Comparison of ENCODE assay signal across 10 cellular contexts in genomic region chr1:220887202-220887867, GRCh38. TPM values are rescaled to one million over a fixed set of nuclear protein-coding genes. Genes with fewer than 3 reads are reported as not detected.
A peak's percentile ranks its signal among the peaks of the same experiment; 100 is the strongest.
DNase-seq lines count a peak whose midpoint lies in the region; ATAC-seq and TF ChIP-seq lines count a peak whose summit lies in the region.
"Had no signal": no experiment of that assay in that cellular context is flagged by ENCODE, and none has a peak within 500 bp of the region (broad histone marks: within the 10 kb centered on the region; RNA-seq: fewer than 3 reads in every experiment).

No MANE protein-coding gene starts in this region.

- WGBS in heart right ventricle, 2 donors = 28 to 45% methylated on average over 36 of the region's 36 CpGs

- peak overlapping the region; percentile 66 for H2AFZ ChIP-seq in osteoblast (ENCODE audit: low read length)

- H3K9me3 ChIP-seq in heart right ventricle = no peaks in the 10 kb centered on the region
- no peaks in the 10 kb centered on the region for H3K9me3 ChIP-seq in osteoblast (ENCODE audit: low read depth, low read length)

- TF ChIP-seq CTCF in heart right ventricle (IDR thresholded peaks at IDR 0.05) (no peak), osteoblast (IDR thresholded peaks at IDR 0.05; ENCODE audit: extremely low read depth, low read depth, low read length) (no peak)

- peaks cover 16 to 76% (median 59%) of the 10 kb centered on the region in 7 donors for H3K27me3 ChIP-seq in heart right ventricle
- peaks cover 14% of the 10 kb centered on the region for H3K27me3 ChIP-seq in osteoblast (ENCODE audit: insufficient read depth, low read length)

- intact Hi-C loops in heart right ventricle (cut with DNase I) = loop anchor here in 3 of 10 donors (10.0 kb wide), 2 partner anchors 107 to 147 kb away; no protein-coding TSS in a partner anchor

- H3K36me3 ChIP-seq in heart right ventricle (peaks cover 0 to 42% (median 26%) of the 10 kb centered on the region in 9 donors), osteoblast (ENCODE audit: insufficient read depth, low read length) (peaks cover 31% of the 10 kb centered on the region)

- no peaks in the 10 kb centered on the region for H4K20me1 ChIP-seq in osteoblast (ENCODE audit: insufficient read depth, low read length)

- no peaks in the 10 kb centered on the region for H3K79me2 ChIP-seq in osteoblast (ENCODE audit: insufficient read depth, low read length)

- H3K4me3 ChIP-seq in heart right ventricle = peak overlapping the region in 6 of 10 donors; percentile 12 to 31 (median 20)
- H3K4me3 ChIP-seq in osteoblast (ENCODE audit: insufficient read depth, low read length) = peak overlapping the region; percentile 63

- H3K27ac ChIP-seq in heart right ventricle (no peak overlapping the region), osteoblast (ENCODE audit: low read depth, low read length) (no peak overlapping the region)

- H3K4me1 ChIP-seq in heart right ventricle (peaks cover 0 to 55% (median 26%) of the 10 kb centered on the region in 9 donors), osteoblast (ENCODE audit: insufficient read depth, low read length) (peaks cover 9% of the 10 kb centered on the region)

- H3K4me2 ChIP-seq in osteoblast (ENCODE audit: insufficient read depth, low read length) = peak overlapping the region; percentile 95

- ATAC-seq in SK-N-SH treated with all-trans-retinoic acid at 6 μM for 48 hours = peak; percentile 67
- peak in 4 of 8 donors; percentile 35 to 55 (median 40) for ATAC-seq in heart right ventricle
- no peak for ATAC-seq in GM18517 (IDR thresholded peaks at IDR 0.05; ENCODE audit: unreplicated experiment)

- DNase-seq in AG20443 (ENCODE audit: low spot score) (peak; percentile 40), heart right ventricle (no peak), osteoblast (ENCODE audit: insufficient read length, low spot score, missing footprints) (peak; percentile 89), HuH-7.5 (ENCODE audit: low spot score) (no peak), MV-4-11 (lab: John Stamatoyannopoulos, UW) (no peak), GM19238 (ENCODE audit: insufficient read length, low spot score) (no peak)
- DNase-seq: C1 segment of cervical spinal cord, cerebellar nuclear complex had no signal

TF ChIP-seq in SK-N-SH treated with all-trans-retinoic acid at 6 μM for 48 hours, 23 proteins besides CTCF, POLR2A, EP300 and RAD21:
- no peak for TF ChIP-seq TCF4 (CRISPR knock-in tag; IDR thresholded peaks at IDR 0.05; ENCODE audit: borderline replicate concordance)
- TF ChIP-seq ZNF70 (CRISPR knock-in tag; IDR thresholded peaks at IDR 0.05) = no peak
- TF ChIP-seq ARNTL (CRISPR knock-in tag; IDR thresholded peaks at IDR 0.05; ENCODE audit: borderline replicate concordance, low read depth) = no peak
- TF ChIP-seq TSHZ2 (CRISPR knock-in tag; IDR thresholded peaks at IDR 0.05) = no peak
- TF ChIP-seq ZFP30 (CRISPR knock-in tag; IDR thresholded peaks at IDR 0.05) = no peak
- TF ChIP-seq ZNF8 (CRISPR knock-in tag; IDR thresholded peaks at IDR 0.05) = no peak
- no peak for TF ChIP-seq SNAI2 (CRISPR knock-in tag; IDR thresholded peaks at IDR 0.05)
- TF ChIP-seq POU6F1 (CRISPR knock-in tag; IDR thresholded peaks at IDR 0.05; ENCODE audit: borderline replicate concordance, low read depth) = no peak
- TF ChIP-seq OSR1 (CRISPR knock-in tag; IDR thresholded peaks at IDR 0.05) = no peak
- TF ChIP-seq PPARA (CRISPR knock-in tag; IDR thresholded peaks at IDR 0.05; ENCODE audit: borderline replicate concordance) = no peak
- no peak for TF ChIP-seq PATZ1 (CRISPR knock-in tag; IDR thresholded peaks at IDR 0.05; ENCODE audit: borderline replicate concordance)

RNA-seq across cellular contexts. Expression of gene HLX, which starts 8.1 kb away (rescaled TPM):
- 10 to 100 TPM in 2 of 10 donors, 1 to 10 TPM in 8; 4.3 to 13.8 (median 6.7) TPM for total RNA-seq in heart right ventricle
- polyA plus RNA-seq in heart right ventricle = 10 to 100 TPM in 1 of 2 donors, 1 to 10 TPM in 1; 4.8 to 10.1 TPM
- 7.4 and 9.0 TPM in 2 replicates for total RNA-seq in osteoblast

Comparison
In these comparisons a context has a peak if more than half of its experiments do, and no peak if none do; other contexts are left out.
1. DNase-seq: peak in AG20443 (single experiment) and osteoblast (single experiment); none in heart right ventricle (0 of 2), HuH-7.5 (single experiment), MV-4-11 (single experiment) and GM19238 (single experiment).